Comparison of ENCODE assay signal across 14 cellular contexts in genomic region chrX:129404670-129405008, GRCh38.
A peak's percentile ranks its signal among the peaks of the same experiment; 100 is the strongest.
DNase-seq lines count a peak whose midpoint lies in the region; ATAC-seq and TF ChIP-seq lines count a peak whose summit lies in the region.
"Had no signal": no experiment of that assay in that cellular context is flagged by ENCODE, and none has a peak within 500 bp of the region (broad histone marks: within the 10 kb centered on the region; RNA-seq: fewer than 3 reads in every experiment).

No MANE protein-coding gene starts in this region.

- CTCF ChIA-PET in Panc1 (lab: Charles Lee) = no interaction called here

- H3K36me3 ChIP-seq in GM23338 (ENCODE audit: insufficient read depth) (no peaks in the 10 kb centered on the region), Panc1 (ENCODE audit: control insufficient read depth, insufficient read depth, low read length) (no peaks in the 10 kb centered on the region), neuronal stem cell (replicated peaks in 1 of 2; ENCODE audit: control insufficient read depth in 2 of 2, insufficient read depth in 2 of 2, low read length in 2 of 2) (no peaks in the 10 kb centered on the region)

- H3K79me1 ChIP-seq in neuronal stem cell (ENCODE audit: low read depth, low read length) = no peaks in the 10 kb centered on the region

- H2AFZ ChIP-seq in GM23338 (no peak overlapping the region), neuronal stem cell (ENCODE audit: low read length) (no peak overlapping the region)

- H3K27me3 ChIP-seq in GM23338 (ENCODE audit: insufficient read depth) (no peaks in the 10 kb centered on the region), Panc1 (ENCODE audit: control insufficient read depth, insufficient read depth, low read length) (no peaks in the 10 kb centered on the region), neuronal stem cell (ENCODE audit: control insufficient read depth in 3 of 3, insufficient read depth in 3 of 3, low read depth in 1 of 3, low read length in 3 of 3) (no peaks in the 10 kb centered on the region)

- POLR2A ChIA-PET in Panc1 (lab: Charles Lee) = no interaction called here

- no peaks in the 10 kb centered on the region for H3K79me2 ChIP-seq in GM23338 (replicated peaks; ENCODE audit: insufficient read depth)

- H3K27ac ChIP-seq in GM23338 (ENCODE audit: low read depth) = no peak overlapping the region
- no peak overlapping the region for H3K27ac ChIP-seq in Panc1 (ENCODE audit: low read length)
- H3K27ac ChIP-seq in neuronal stem cell (replicated peaks; ENCODE audit: low read length) = no peak overlapping the region
- H3K27ac ChIP-seq: A549 had no signal

- H3F3A ChIP-seq in GM23338 (replicated peaks; ENCODE audit: low read depth) = no peaks in the 10 kb centered on the region

- no peak overlapping the region for H3K18ac ChIP-seq in neuronal stem cell (ENCODE audit: low read length)

- H3K27me3 Mint-ChIP-seq in GM23338 (ENCODE audit: insufficient read depth, low read depth, poor library complexity) = no peaks in the 10 kb centered on the region
- H3K27me3 Mint-ChIP-seq: IgD-negative memory B cell had no signal

- peak overlapping the region; percentile 47; the same call in 1 of the 2 replicates for H3K4me2 ChIP-seq in GM23338
- H3K4me2 ChIP-seq in neuronal stem cell (ENCODE audit: insufficient read depth, low read length, poor library complexity, severe bottlenecking) = no peak overlapping the region
- H3K4me2 ChIP-seq: A549 had no signal

- ATAC-seq in GM23338 (no peak), Panc1 (peak; percentile 34; the same call in 1 of the 2 replicates), GM21381 (IDR thresholded peaks at IDR 0.05; ENCODE audit: unreplicated experiment) (no peak)
- ATAC-seq: A549, GM12878, HCT116 had no signal

- no peaks in the 10 kb centered on the region for H4K20me1 ChIP-seq in GM23338 (replicated peaks; ENCODE audit: insufficient read depth)

- H3K4ac ChIP-seq in neuronal stem cell (ENCODE audit: low read length) = no peak overlapping the region

- H3K9me3 ChIP-seq in Panc1 (ENCODE audit: control insufficient read depth, insufficient read depth, low read depth, low read length) (no peaks in the 10 kb centered on the region), neuronal stem cell (replicated peaks in 1 of 2; ENCODE audit: control insufficient read depth in 2 of 2, insufficient read depth in 1 of 2, low read depth in 1 of 2, low read length in 2 of 2) (no peaks in the 10 kb centered on the region)
- H3K9me3 ChIP-seq: A549 had no signal

- H4K8ac ChIP-seq in neuronal stem cell (ENCODE audit: low read depth, low read length) = no peak overlapping the region

- TF ChIP-seq CTCF in GM23338 (conservative IDR thresholded peaks at IDR 0.05; ENCODE audit: low read depth in 2 of 2) = no peak
- TF ChIP-seq CTCF in Panc1 (IDR thresholded peaks at IDR 0.05) = no peak

- WGBS in neuronal stem cell (ENCODE audit: extremely low coverage in 2 of 2, insufficient read length in 2 of 2, insufficient replicate concordance in 1 of 2), 2 donors = no CpG with 5 or more reads among the region's 2 CpGs

- BruUV-seq in Panc1 (replicated peaks; lab: Mats Ljungman, UMichigan) = no TSS peak

- no peak overlapping the region for H3K27ac Mint-ChIP-seq in GM23338
- H3K27ac Mint-ChIP-seq: CD8-positive, alpha-beta memory T cell; IgD-negative memory B cell had no signal

- no peak overlapping the region for H3K14ac ChIP-seq in neuronal stem cell (ENCODE audit: low read length)

- no peak overlapping the region for H4K91ac ChIP-seq in neuronal stem cell (ENCODE audit: low read depth, low read length, poor library complexity)

- no peaks in the 10 kb centered on the region for H3K36me3 Mint-ChIP-seq in GM23338 (ENCODE audit: low read depth)

- no peak overlapping the region for H3K4me3 Mint-ChIP-seq in GM23338
- H3K4me3 Mint-ChIP-seq: CD8-positive, alpha-beta memory T cell had no signal

- H3K9ac ChIP-seq in neuronal stem cell (ENCODE audit: low read depth, low read length, poor library complexity) = no peak overlapping the region

- H2BK12ac ChIP-seq in neuronal stem cell (ENCODE audit: low read length) = no peak overlapping the region

- intact Hi-C loops in Panc1 (cut with micrococcal nuclease; ENCODE audit: unreplicated experiment) = no loop called here

- H2BK5ac ChIP-seq in neuronal stem cell (ENCODE audit: low read length) = no peak overlapping the region

- peaks cover 9% of the 10 kb centered on the region for H3K4me1 Mint-ChIP-seq in GM23338
- H3K4me1 Mint-ChIP-seq: CD8-positive, alpha-beta memory T cell; IgD-negative memory B cell had no signal

- no peak overlapping the region for H2AK5ac ChIP-seq in neuronal stem cell (ENCODE audit: low read depth, low read length)

- H3K9me2 ChIP-seq in GM23338 (ENCODE audit: insufficient read depth) = no peaks in the 10 kb centered on the region

- H2BK120ac ChIP-seq in neuronal stem cell (ENCODE audit: low read depth, low read length) = no peak overlapping the region

- DNase-seq in GM23338 (ENCODE audit: low spot score) (no peak), Panc1 (ENCODE audit: low read depth, low spot score) (no peak), left kidney (ENCODE audit: low read depth, low spot score) (peak; percentile 18), neuronal stem cell (ENCODE audit: low spot score) (no peak)
- no peak for DNase-seq in activated naive CD4-positive, alpha-beta T cell treated with Interleukin-2 at 50 U/mL for 16 hours
- DNase-seq: Calu3; CD8-positive, alpha-beta memory T cell; DMS 273 treated with DMSO at 0.1 percent for 48 hours; KG1 had no signal

- H2BK15ac ChIP-seq in neuronal stem cell (ENCODE audit: low read length) = no peak overlapping the region

- H3K4me1 ChIP-seq in GM23338 (ENCODE audit: insufficient read depth) (peaks cover 7% of the 10 kb centered on the region; the same call in 1 of the 2 replicates), Panc1 (ENCODE audit: control insufficient read depth, insufficient read depth, low read length) (no peaks in the 10 kb centered on the region), neuronal stem cell (ENCODE audit: control insufficient read depth in 2 of 2, insufficient read depth in 1 of 2, low read depth in 1 of 2, low read length in 2 of 2) (no peaks in the 10 kb centered on the region)
- H3K4me1 ChIP-seq: A549 had no signal

- no peak overlapping the region for H3K23ac ChIP-seq in neuronal stem cell (ENCODE audit: low read depth, low read length, poor library complexity)

- no peaks in the 10 kb centered on the region; the same call in 2 of the 3 replicates for H3K9me3 Mint-ChIP-seq in GM23338

- in situ Hi-C loops in Panc1 (cut with HindIII; ENCODE audit: low pct_unique_long_range_greater_than_20kb, low sequenced_read_pairs) = no loop called here

- no peak overlapping the region for H3K4me3 ChIP-seq in GM23338
- H3K4me3 ChIP-seq in Panc1 (ENCODE audit: low read depth in 2 of 2, low read length in 2 of 2) = no peak overlapping the region
- H3K4me3 ChIP-seq in neuronal stem cell (ENCODE audit: low read length in 2 of 2) = no peak overlapping the region
- H3K4me3 ChIP-seq: A549, GM12878 had no signal
